In the genomic region with DNA sequence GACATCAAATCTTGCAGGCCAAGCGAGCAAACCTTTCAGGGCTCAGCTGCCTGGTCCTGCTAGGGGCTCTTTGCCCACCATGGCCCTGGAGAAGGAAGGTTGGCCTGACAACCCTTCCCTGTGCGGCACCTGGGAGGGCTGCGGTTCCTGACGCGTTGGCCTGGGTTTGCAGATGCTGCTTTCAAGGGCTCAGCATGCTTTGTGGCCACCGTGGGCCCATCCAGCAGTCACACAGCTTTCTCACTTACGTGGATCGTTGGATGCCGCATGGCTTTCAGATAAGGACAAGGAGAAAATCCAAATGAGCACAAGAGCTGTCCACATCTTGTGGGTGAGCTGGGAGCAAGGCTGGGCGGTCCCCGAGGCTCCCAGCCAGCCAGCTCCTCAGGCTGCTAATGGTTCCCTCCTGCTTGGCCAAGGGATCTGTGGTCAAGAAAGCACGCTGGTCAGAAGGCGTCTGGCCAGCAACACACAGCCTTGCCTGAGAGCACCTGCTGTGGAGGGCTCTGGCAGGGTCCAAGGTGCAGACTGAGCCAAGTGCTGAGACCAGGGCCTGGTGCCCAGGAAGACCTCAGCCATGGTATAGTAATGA, we compare ENCODE assay signal across 21 cellular contexts.
"Had no signal": no experiment of that assay in that cellular context is flagged by ENCODE, and none has a peak within 500 bp of the region (broad histone marks: within the 10 kb centered on the region; RNA-seq: fewer than 3 reads in every experiment).

No MANE protein-coding gene starts in this region.

- H3K4me3 ChIP-seq: ascending aorta, gastroesophageal sphincter, heart left ventricle, psoas muscle, sigmoid colon, spleen had no signal

- H3K4me1 ChIP-seq: ascending aorta, psoas muscle had no signal

- H3K4me1 Mint-ChIP-seq: endodermal cell had no signal

- H3K4me3 Mint-ChIP-seq: endodermal cell, memory B cell, neural crest cell had no signal

- H3K27me3 Mint-ChIP-seq: memory B cell, naive B cell had no signal

- DNase-seq: activated CD4-positive, alpha-beta T cell treated with anti-CD3 and anti-CD28 coated beads, Interleukin-2, amount 50 U/mL, for 1 hour; activated CD8-positive, alpha-beta memory T cell treated with anti-CD3 and anti-CD28 coated beads for 24 hours; activated CD8-positive, alpha-beta memory T cell treated with anti-CD3 and anti-CD28 coated beads, Interleukin-2, amount 50 U/mL, for 48 hours; activated effector memory CD4-positive, alpha-beta T cell treated with anti-CD3 and anti-CD28 coated beads, Interleukin-2, amount 50 U/mL, for 16 hours; activated naive CD4-positive, alpha-beta T cell treated with anti-CD3 and anti-CD28 coated beads, Interleukin-2, amount 50 U/mL, for 16 hours; activated T-cell treated with anti-CD3 and anti-CD28 coated beads, Interleukin-2, amount 50 U/mL, for 48 hours; endodermal cell; heart left ventricle; naive B cell; psoas muscle; sigmoid colon; spleen; stimulated activated CD4-positive, alpha-beta T cell treated with anti-CD3 and anti-CD28 coated beads, Interleukin-4, amount 100 ng/mL, for 4 hours; stimulated activated naive CD4-positive, alpha-beta T cell; T-helper 1 cell; T-helper 9 cell had no signal

- H3K27me3 ChIP-seq: ascending aorta, gastroesophageal sphincter, heart left ventricle, sigmoid colon, spleen had no signal

- H3K9me3 ChIP-seq: ascending aorta, gastroesophageal sphincter, heart left ventricle, psoas muscle, sigmoid colon, spleen had no signal

- H3K27ac ChIP-seq: ascending aorta, epithelial cell of prostate, gastroesophageal sphincter, heart left ventricle, psoas muscle, sigmoid colon, spleen had no signal

- H3K27ac Mint-ChIP-seq: endodermal cell, memory B cell had no signal

- ATAC-seq: gastroesophageal sphincter had no signal

- H3K9me3 Mint-ChIP-seq: endodermal cell, memory B cell, neural crest cell had no signal
